In genomic region chr6:40586369-40586768, GRCh38 we compare ENCODE assay signal across 11 cellular contexts. TPM values are rescaled to one million over a fixed set of nuclear protein-coding genes. Genes with fewer than 3 reads are reported as not detected.
DNase-seq lines count a peak whose midpoint lies in the region; ATAC-seq, FAIRE-seq and TF ChIP-seq lines count a peak whose summit lies in the region.
"Had no signal": no experiment of that assay in that cellular context is flagged by ENCODE, and none has a peak within 500 bp of the region (broad histone marks: within the 10 kb centered on the region; RNA-seq: fewer than 3 reads in every experiment).

No MANE protein-coding gene starts in this region.

- H3K4me1 Mint-ChIP-seq in CD4-positive, CD25-positive, alpha-beta regulatory T cell = peaks cover 0 to 15% (median 2%) of the 10 kb centered on the region in 4 donors
- H3K4me1 Mint-ChIP-seq in natural killer cell treated with Interleukin-12 subunit alpha and Interleukin-12 subunit beta and Interleukin-15 and Interleukin-18, amount 100 ng/mL, for 72 hours (ENCODE audit: low read depth in 2 of 2) = peaks cover 29 to 30% of the 10 kb centered on the region in 2 donors

- peaks cover 8% of the 10 kb centered on the region for H3K27me3 ChIP-seq in CD4-positive, CD25-positive, alpha-beta regulatory T cell (ENCODE audit: control insufficient read depth, insufficient read depth, low read length)
- H3K27me3 ChIP-seq in breast epithelium = peaks cover 3 to 37% of the 10 kb centered on the region in 2 donors

- no peak for FAIRE-seq in GM12892 (lab: Jason Lieb, UNC)

- TF ChIP-seq CTCF in breast epithelium (IDR thresholded peaks at IDR 0.05) = no peak

- peaks cover 0 to 4% (median 0%) of the 10 kb centered on the region in 7 donors for H3K9me3 Mint-ChIP-seq in CD4-positive, CD25-positive, alpha-beta regulatory T cell
- H3K9me3 Mint-ChIP-seq in natural killer cell treated with Interleukin-12 subunit alpha and Interleukin-12 subunit beta and Interleukin-15 and Interleukin-18, amount 100 ng/mL, for 72 hours = no peaks in the 10 kb centered on the region

- H3K27ac ChIP-seq in CD4-positive, CD25-positive, alpha-beta regulatory T cell (ENCODE audit: insufficient read depth, low read length, poor library complexity, severe bottlenecking) = no peak overlapping the region
- no peak overlapping the region for H3K27ac ChIP-seq in breast epithelium
- H3K27ac ChIP-seq: HL-60 had no signal

- H3K4me1 ChIP-seq in CD4-positive, CD25-positive, alpha-beta regulatory T cell (ENCODE audit: control insufficient read depth, insufficient read depth, low read length, poor library complexity, severe bottlenecking) = peaks cover 12% of the 10 kb centered on the region
- peaks cover 0 to 4% of the 10 kb centered on the region in 2 donors for H3K4me1 ChIP-seq in breast epithelium

- H3K27me3 Mint-ChIP-seq in CD4-positive, CD25-positive, alpha-beta regulatory T cell = peaks cover 25% of the 10 kb centered on the region
- peaks cover 6% of the 10 kb centered on the region in 2 donors for H3K27me3 Mint-ChIP-seq in natural killer cell treated with Interleukin-12 subunit alpha and Interleukin-12 subunit beta and Interleukin-15 and Interleukin-18, amount 100 ng/mL, for 72 hours

- intact Hi-C loops in breast epithelium (cut with DNase I; ENCODE audit: low total_unique reads) = no loop called here

- H3K36me3 Mint-ChIP-seq in CD4-positive, CD25-positive, alpha-beta regulatory T cell = no peaks in the 10 kb centered on the region
- no peaks in the 10 kb centered on the region for H3K36me3 Mint-ChIP-seq in natural killer cell treated with Interleukin-12 subunit alpha and Interleukin-12 subunit beta and Interleukin-15 and Interleukin-18, amount 100 ng/mL, for 72 hours

- no peaks in the 10 kb centered on the region for H3K9me3 ChIP-seq in CD4-positive, CD25-positive, alpha-beta regulatory T cell (ENCODE audit: control insufficient read depth in 2 of 2, low read length in 2 of 2)
- no peaks in the 10 kb centered on the region for H3K9me3 ChIP-seq in breast epithelium

- no peaks in the 10 kb centered on the region for H3K36me3 ChIP-seq in CD4-positive, CD25-positive, alpha-beta regulatory T cell (ENCODE audit: control insufficient read depth, insufficient read depth, low read length)
- no peaks in the 10 kb centered on the region for H3K36me3 ChIP-seq in breast epithelium

- DNase-seq in CD4-positive, CD25-positive, alpha-beta regulatory T cell = no peak
- DNase-seq in ELF-1 (ENCODE audit: low read depth, low spot score) (peak; percentile 2), breast epithelium (ENCODE audit: low spot score in 2 of 2) (no peak), GM12892 (ENCODE audit: insufficient read length) (no peak), GM19238 (ENCODE audit: insufficient read length, low spot score) (no peak), NCI-H2107 (lab: John Stamatoyannopoulos, UW) (no peak), SIG-M5 (lab: John Stamatoyannopoulos, UW) (no peak)
- DNase-seq in natural killer cell treated with Interleukin-12 subunit alpha and Interleukin-12 subunit beta and Interleukin-15 and Interleukin-18, amount 100 ng/mL, for 72 hours (ENCODE audit: low spot score) = no peak
- DNase-seq: activated CD8-positive, alpha-beta memory T cell treated with anti-CD3 and anti-CD28 coated beads, Interleukin-2, amount 50 U/mL, for 48 hours; occipital lobe had no signal

- ATAC-seq in CD4-positive, CD25-positive, alpha-beta regulatory T cell (ENCODE audit: low read depth in 2 of 2) = no peak
- ATAC-seq in natural killer cell treated with Interleukin-12 subunit alpha and Interleukin-12 subunit beta and Interleukin-15 and Interleukin-18, amount 100 ng/mL, for 72 hours = no peak

- H3K4me3 Mint-ChIP-seq in CD4-positive, CD25-positive, alpha-beta regulatory T cell = peak overlapping the region in 3 of 4 donors; percentile 13 to 62 (median 53)
- H3K4me3 Mint-ChIP-seq in natural killer cell treated with Interleukin-12 subunit alpha and Interleukin-12 subunit beta and Interleukin-15 and Interleukin-18, amount 100 ng/mL, for 72 hours = peak overlapping the region; percentile 82

- H3K27ac Mint-ChIP-seq in CD4-positive, CD25-positive, alpha-beta regulatory T cell = no peak overlapping the region
- no peak overlapping the region for H3K27ac Mint-ChIP-seq in natural killer cell treated with Interleukin-12 subunit alpha and Interleukin-12 subunit beta and Interleukin-15 and Interleukin-18, amount 100 ng/mL, for 72 hours

- TF ChIP-seq POLR2A in breast epithelium (IDR thresholded peaks at IDR 0.05) (no peak), GM12892 (IDR thresholded peaks at IDR 0.05; ENCODE audit: low read depth, low read length) (no peak)

- no peak overlapping the region for H3K4me3 ChIP-seq in CD4-positive, CD25-positive, alpha-beta regulatory T cell (ENCODE audit: low read depth, low read length)
- peak overlapping the region; percentile 38 to 64 (median 51) for H3K4me3 ChIP-seq in breast epithelium

RNA-seq across cellular contexts. Expression of gene LRFN2, which starts 0.8 kb away (rescaled TPM):
- not detected for total RNA-seq in CD4-positive, CD25-positive, alpha-beta regulatory T cell
- polyA plus RNA-seq in CD4-positive, CD25-positive, alpha-beta regulatory T cell = not detected
- not detected for total RNA-seq in breast epithelium
- total RNA-seq in natural killer cell treated with Interleukin-12 subunit alpha and Interleukin-12 subunit beta and Interleukin-15 and Interleukin-18, amount 100 ng/mL, for 72 hours = under 1 TPM; 0.29 to 0.50 TPM
- polyA plus RNA-seq in GM12892 (2012; ENCODE audit: missing spikeins) = not detected
